Comparison of ENCODE assay signal across 8 cellular contexts in genomic region chrX:47483310-47484268, GRCh38. TPM values are rescaled to one million over a fixed set of nuclear protein-coding genes. Genes with fewer than 3 reads are reported as not detected.
A peak's percentile ranks its signal among the peaks of the same experiment; 100 is the strongest.
DNase-seq lines count a peak whose midpoint lies in the region; ATAC-seq and TF ChIP-seq lines count a peak whose summit lies in the region.

No MANE protein-coding gene starts in this region.

- peak overlapping the region; percentile 98 for H3K4me2 ChIP-seq in PC-3 (ENCODE audit: low read length)

- CTCF ChIA-PET in PC-3 (lab: Charles Lee) = no interaction called here

- WGBS in tibial nerve, 2 donors = 0 to 44% methylated on average over 24 of the region's 24 CpGs

- H3K4me3 ChIP-seq in PC-3 (ENCODE audit: low read length) (peak overlapping the region; percentile 92), dorsolateral prefrontal cortex (peak overlapping the region; percentile 43 to 84 (median 69)), tibial nerve (peak overlapping the region; percentile 49 to 86 (median 64))

- TF ChIP-seq CTCF in PC-3 (conservative IDR thresholded peaks at IDR 0.05; ENCODE audit: low read depth, low read length) (no peak), dorsolateral prefrontal cortex (IDR thresholded peaks at IDR 0.05 in 54 of 56, conservative IDR thresholded peaks at IDR 0.05 in 2 of 56; ENCODE audit: low read depth in 1 of 56, partially characterized antibody in 56 of 56) (no peak), tibial nerve (IDR thresholded peaks at IDR 0.05) (no peak)

- no peak for TF ChIP-seq EP300 in tibial nerve (IDR thresholded peaks at IDR 0.05)

- H3K9ac ChIP-seq in PC-3 (ENCODE audit: low read length) = peak overlapping the region; percentile 93

- no peak for TF ChIP-seq POLR2A in tibial nerve (IDR thresholded peaks at IDR 0.05)

- H2AFZ ChIP-seq in PC-3 (ENCODE audit: low read length) = peak overlapping the region; percentile 75

- H3K36me3 ChIP-seq in PC-3 (ENCODE audit: low read depth, low read length) (no peaks in the 10 kb centered on the region), tibial nerve (no peaks in the 10 kb centered on the region)

- H3K27ac ChIP-seq in PC-3 (ENCODE audit: low read length) (peak overlapping the region; percentile 86), dorsolateral prefrontal cortex (peak overlapping the region in 57 of 59 donors; percentile 31 to 95 (median 90)), tibial nerve (peak overlapping the region; percentile 83 to 97 (median 94))

- H3K36me3 Mint-ChIP-seq in memory B cell = no peaks in the 10 kb centered on the region

- no peaks in the 10 kb centered on the region for H4K20me1 ChIP-seq in PC-3 (ENCODE audit: low read length)

- no peaks in the 10 kb centered on the region for H3K9me2 ChIP-seq in PC-3 (replicated peaks; ENCODE audit: low read length)

- POLR2A ChIA-PET in PC-3 (lab: Charles Lee; ENCODE audit: unreplicated experiment) = interaction anchor here (0.6 to 0.7 kb wide), 2 partner anchors 18 to 185 kb away, joined by 3 to 5 read pairs; no protein-coding TSS in a partner anchor

- H3K27me3 Mint-ChIP-seq in memory B cell = no peaks in the 10 kb centered on the region

- intact Hi-C loops in PC-3 (cut with micrococcal nuclease) (loop anchor here (5.0 kb wide), 3 partner anchors 39 to 291 kb away; partner anchors contain the start of gene UBA1), dorsolateral prefrontal cortex (cut with DNase I) (loop anchor here in 1 of 2 donors (10.0 kb wide), 1 partner anchor 99 kb away; no protein-coding TSS in a partner anchor)

- DNase-seq in NCI-H2196 (lab: John Stamatoyannopoulos, UW; ENCODE audit: unreplicated experiment) (peak; percentile 2), NCI-H2196 treated with DMSO at 0.1 percent for 48 hours (lab: John Stamatoyannopoulos, UW; ENCODE audit: unreplicated experiment) (no peak), PC-3 (peak; percentile 25), dorsolateral prefrontal cortex (peak in 1 of 10 donors; percentile 9), memory B cell (ENCODE audit: low spot score in 2 of 2) (no peak), tibial nerve (ENCODE audit: low spot score in 2 of 2) (peak in 1 of 2 donors; percentile 7)

- H3K27ac Mint-ChIP-seq in memory B cell = peak overlapping the region; percentile 93

- H3K4me3 Mint-ChIP-seq in memory B cell = peak overlapping the region; percentile 91

- no peaks in the 10 kb centered on the region for H3K9me3 Mint-ChIP-seq in memory B cell

- H3K4me1 ChIP-seq in PC-3 (ENCODE audit: insufficient read depth, low read length) (peaks cover 25% of the 10 kb centered on the region), tibial nerve (peaks cover 0 to 9% (median 2%) of the 10 kb centered on the region in 4 donors)

- H3K9me3 ChIP-seq in PC-3 (ENCODE audit: low read length) = no peaks in the 10 kb centered on the region
- H3K9me3 ChIP-seq in tibial nerve = no peaks in the 10 kb centered on the region

- H3F3A ChIP-seq in PC-3 (ENCODE audit: low read length, unreplicated experiment) = no peaks in the 10 kb centered on the region

- no peak for ATAC-seq in PC-3
- no peak for ATAC-seq in memory B cell (ENCODE audit: low read depth)
- ATAC-seq in esophagus mucosa = no peak
- ATAC-seq in HG03280 (IDR thresholded peaks at IDR 0.05; ENCODE audit: unreplicated experiment) = no peak

- TSS peak; percentile 79 for BruUV-seq in PC-3 (replicated peaks; lab: Mats Ljungman, UMichigan)

- peaks cover 71% of the 10 kb centered on the region for H3K79me2 ChIP-seq in PC-3 (ENCODE audit: low read length)

- peaks cover 19% of the 10 kb centered on the region for H3K4me1 Mint-ChIP-seq in memory B cell

- no peaks in the 10 kb centered on the region for H3K27me3 ChIP-seq in PC-3 (ENCODE audit: low read length)
- peaks cover 0 to 18% (median 0%) of the 10 kb centered on the region in 45 donors for H3K27me3 ChIP-seq in dorsolateral prefrontal cortex
- H3K27me3 ChIP-seq in tibial nerve = no peaks in the 10 kb centered on the region

RNA-seq across cellular contexts. Expression of gene ZNF41, which starts 0.6 kb away (rescaled TPM):
- total RNA-seq in PC-3 (2014; rRNA removed) (11.1 and 11.3 TPM in 2 replicates), dorsolateral prefrontal cortex (10 to 100 TPM in 117 of 120 experiments, 1 to 10 TPM in 3; 9.2 to 19.2 (median 13.6) TPM), tibial nerve (1 to 10 TPM; 6.9 to 9.8 (median 7.8) TPM), esophagus mucosa (4.2 TPM)

Comparison
In these comparisons a context has a peak if more than half of its experiments do, and no peak if none do; other contexts are left out.
1. DNase-seq: peak in NCI-H2196 (single experiment) and PC-3 (single experiment); none in NCI-H2196 treated with DMSO at 0.1 percent for 48 hours (single experiment) and memory B cell (0 of 2).
2. Peak in every context shown above with its lines, with median percentiles within 50 percentile points of each other: H3K27ac ChIP-seq and H3K4me3 ChIP-seq.